Comparison of ENCODE assay signal across 11 cellular contexts in the genomic region with DNA sequence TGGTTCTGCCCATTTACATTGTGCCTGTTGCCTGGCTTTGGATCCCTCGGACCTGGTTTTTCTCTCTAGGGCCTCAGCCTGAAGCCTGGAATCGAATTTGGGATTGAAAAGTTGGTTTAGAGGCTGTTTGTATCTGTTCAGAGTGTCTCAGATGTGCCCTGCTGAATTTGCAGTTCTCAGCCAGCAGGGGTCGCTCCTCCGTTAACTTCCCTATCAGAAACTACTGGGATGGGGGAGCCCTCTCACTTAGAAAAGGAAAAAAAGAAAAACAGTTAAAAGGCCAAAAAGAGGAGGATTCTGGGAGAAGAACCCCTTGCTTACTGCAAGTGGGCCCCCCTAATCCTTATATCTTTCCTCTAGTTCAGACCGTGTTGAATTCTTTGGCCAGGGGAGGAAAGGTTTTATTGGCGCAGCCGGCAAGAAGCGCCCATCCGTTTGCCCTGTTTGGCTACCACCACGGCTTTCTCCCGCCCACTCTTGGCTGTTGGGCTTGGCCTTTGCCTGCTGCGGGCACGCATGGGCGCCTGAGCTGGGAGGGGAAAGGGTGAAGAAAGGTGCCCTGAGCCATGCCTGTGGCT. TPM values are rescaled to one million over a fixed set of nuclear protein-coding genes. Genes with fewer than 3 reads are reported as not detected.
DNase-seq lines count a peak whose midpoint lies in the region; ATAC-seq and TF ChIP-seq lines count a peak whose summit lies in the region.
"Had no signal": no experiment of that assay in that cellular context is flagged by ENCODE, and none has a peak within 500 bp of the region (broad histone marks: within the 10 kb centered on the region; RNA-seq: fewer than 3 reads in every experiment).

No MANE protein-coding gene starts in this region.

- no peak overlapping the region for H4K8ac ChIP-seq in IMR-90 (ENCODE audit: low read depth in 2 of 2, low read length in 2 of 2)

- H3K27ac ChIP-seq in DND-41 (ENCODE audit: low read length) (no peak overlapping the region), IMR-90 (ENCODE audit: insufficient read depth, low read length) (no peak overlapping the region), brain microvascular endothelial cell (no peak overlapping the region)

- peak; percentile 70 for TF ChIP-seq RAD21 in IMR-90 (IDR thresholded peaks at IDR 0.05; ENCODE audit: low read length)

- dilution Hi-C loops in IMR-90 (cut with HindIII; ENCODE audit: low sequenced_read_pairs, unreplicated experiment), result no loop called here

- H2AK5ac ChIP-seq in IMR-90 (ENCODE audit: low read depth, low read length), result no peak overlapping the region

- no peaks in the 10 kb centered on the region for H3K27me3 Mint-ChIP-seq in nephron progenitor cell (ENCODE audit: low read depth, poor library complexity)

- H3K27me3 ChIP-seq in DND-41 (ENCODE audit: insufficient read depth, low read length, poor library complexity), result no peaks in the 10 kb centered on the region
- no peaks in the 10 kb centered on the region for H3K27me3 ChIP-seq in IMR-90 (ENCODE audit: control insufficient read depth, insufficient read depth, low read length)
- no peaks in the 10 kb centered on the region for H3K27me3 ChIP-seq in brain microvascular endothelial cell (replicated peaks)

- no peak overlapping the region for H3K9ac ChIP-seq in DND-41 (ENCODE audit: low read depth, low read length)
- no peak overlapping the region for H3K9ac ChIP-seq in IMR-90 (ENCODE audit: low read depth, low read length)

- H3K4me3 ChIP-seq in DND-41 (ENCODE audit: low read depth in 1 of 2, low read length in 2 of 2) (no peak overlapping the region), IMR-90 (ENCODE audit: insufficient read depth, low read depth, low read length) (no peak overlapping the region), brain microvascular endothelial cell (ENCODE audit: low read depth, low read length) (no peak overlapping the region)

- no peak overlapping the region for H2BK15ac ChIP-seq in IMR-90 (ENCODE audit: low read depth, low read length)

- peaks cover 13 to 32% of the 10 kb centered on the region in 2 experiments for H3K79me1 ChIP-seq in IMR-90 (ENCODE audit: low read depth in 1 of 2, low read length in 2 of 2)

- no peak overlapping the region for H3K56ac ChIP-seq in IMR-90 (ENCODE audit: extremely low read depth, insufficient read depth, low read length)

- TF ChIP-seq POLR2A in IMR-90 (IDR thresholded peaks at IDR 0.05; ENCODE audit: low read depth, low read length), result no peak

- no peak overlapping the region for H3K14ac ChIP-seq in IMR-90 (replicated peaks; ENCODE audit: low read depth, low read length)

- WGBS in IMR-90 (ENCODE audit: extremely low coverage in 2 of 2, insufficient read length in 1 of 2), 2 experiments, result 90% methylated on average over 2 of the region's 14 CpGs; no CpG with 5 or more reads in 1 of the 2 experiments

- BruUV-seq in IMR-90 (replicated peaks; lab: Mats Ljungman, UMichigan), result no TSS peak

- H3K23ac ChIP-seq in IMR-90 (ENCODE audit: low read depth, low read length), result no peak overlapping the region

- POLR2A ChIA-PET in IMR-90 (lab: Charles Lee; ENCODE audit: unreplicated experiment), result no interaction called here

- H4K91ac ChIP-seq in IMR-90 (ENCODE audit: insufficient read depth, low read depth, low read length), result no peak overlapping the region

- ATAC-seq in DND-41 (ENCODE audit: insufficient read depth, low read depth) (no peak), IMR-90 (ENCODE audit: low read depth) (peak; percentile 55; the same call in 1 of the 2 replicates)
- ATAC-seq: stimulated activated effector memory CD8-positive, alpha-beta T cell treated with anti-CD3 and anti-CD28 coated beads, Interleukin-12 subunit alpha, Interleukin-12 subunit beta, amount 100 ng/mL, for 72 hours had no signal

- H4K20me1 ChIP-seq in DND-41 (ENCODE audit: insufficient read depth, low read length) (no peaks in the 10 kb centered on the region), IMR-90 (ENCODE audit: insufficient read depth, low read length) (peaks cover 18% of the 10 kb centered on the region; the same call in 1 of the 2 replicates)

- no peak overlapping the region for H2BK5ac ChIP-seq in IMR-90 (ENCODE audit: low read depth, low read length, poor library complexity, severe bottlenecking)

- H3K9me1 ChIP-seq in IMR-90 (ENCODE audit: insufficient read depth, low read length), result peaks cover 8% of the 10 kb centered on the region; the same call in 1 of the 2 replicates

- intact Hi-C loops in IMR-90 (cut with micrococcal nuclease), result loop anchor here (2.0 kb wide), 1 partner anchor 69 kb away; no protein-coding TSS in a partner anchor

- H3K4ac ChIP-seq in IMR-90 (ENCODE audit: low read depth, low read length), result no peak overlapping the region

- H4K5ac ChIP-seq in IMR-90 (ENCODE audit: low read depth, low read length), result no peak overlapping the region

- no peak for DNase-seq in DND-41
- no peak for DNase-seq in IMR-90
- no peak for DNase-seq in brain microvascular endothelial cell
- DNase-seq in nephron progenitor cell, result no peak
- DNase-seq in OCI-M2 (lab: John Stamatoyannopoulos, UW; ENCODE audit: unreplicated experiment), result no peak
- no peak for DNase-seq in RKO (ENCODE audit: low spot score)
- DNase-seq in cerebellum (ENCODE audit: low spot score), result no peak
- DNase-seq: activated effector memory CD4-positive, alpha-beta T cell treated with anti-CD3 and anti-CD28 coated beads, Interleukin-2, amount 50 U/mL, for 16 hours; NCI-H1092 treated with DMSO at 0.1 percent for 48 hours; stimulated activated CD4-positive, alpha-beta T cell treated with anti-CD3 and anti-CD28 coated beads, Interleukin-12 subunit alpha, Interleukin-12 subunit beta, amount 100 ng/mL, for 4 hours had no signal

- H3K36me3 Mint-ChIP-seq in nephron progenitor cell (ENCODE audit: low read depth), result peaks cover 58% of the 10 kb centered on the region
- H3K36me3 Mint-ChIP-seq: stimulated activated effector memory CD8-positive, alpha-beta T cell treated with anti-CD3 and anti-CD28 coated beads, Interleukin-12 subunit alpha, Interleukin-12 subunit beta, amount 100 ng/mL, for 72 hours had no signal

- H2AK9ac ChIP-seq in IMR-90 (replicated peaks; ENCODE audit: low read depth, low read length, poor library complexity), result peak overlapping the region; percentile 39

- H3K4me3 Mint-ChIP-seq in nephron progenitor cell, result no peak overlapping the region
- H3K4me3 Mint-ChIP-seq: stimulated activated effector memory CD8-positive, alpha-beta T cell treated with anti-CD3 and anti-CD28 coated beads, Interleukin-12 subunit alpha, Interleukin-12 subunit beta, amount 100 ng/mL, for 72 hours had no signal

- H3K9me3 ChIP-seq in DND-41 (ENCODE audit: insufficient read depth, low read length, severe bottlenecking), result peaks cover 7% of the 10 kb centered on the region
- peaks cover 2% of the 10 kb centered on the region; the same call in 1 of the 2 replicates for H3K9me3 ChIP-seq in IMR-90 (ENCODE audit: control insufficient read depth, insufficient read depth, low read length)

- in situ Hi-C loops in IMR-90 (cut with MboI; ENCODE audit: low sequenced_read_pairs), result no loop called here
- in situ Hi-C loops in brain microvascular endothelial cell (cut with HindIII; ENCODE audit: low pct_ligation_motif_present, low sequenced_read_pairs), result no loop called here

- no peak overlapping the region for H2BK120ac ChIP-seq in IMR-90 (ENCODE audit: low read depth, low read length)

- no peak overlapping the region for H3K27ac Mint-ChIP-seq in nephron progenitor cell
- H3K27ac Mint-ChIP-seq: stimulated activated effector memory CD8-positive, alpha-beta T cell treated with anti-CD3 and anti-CD28 coated beads, Interleukin-12 subunit alpha, Interleukin-12 subunit beta, amount 100 ng/mL, for 72 hours had no signal

- peaks cover 37% of the 10 kb centered on the region for H3K4me1 Mint-ChIP-seq in nephron progenitor cell

- H3K4me2 ChIP-seq in DND-41 (ENCODE audit: insufficient read depth, low read length), result no peak overlapping the region
- no peak overlapping the region for H3K4me2 ChIP-seq in IMR-90 (ENCODE audit: low read depth, low read length)

- no peaks in the 10 kb centered on the region for H3K79me2 ChIP-seq in DND-41 (ENCODE audit: insufficient read depth, low read length)

- CTCF ChIA-PET in IMR-90 (lab: Yijun Ruan, JAX), result interaction anchor here (0.6 kb wide), 1 partner anchor 380 kb away, joined by 3 read pairs; no protein-coding TSS in a partner anchor

- peak; percentile 43 for TF ChIP-seq CTCF in DND-41 (IDR thresholded peaks at IDR 0.05; ENCODE audit: borderline replicate concordance, extremely low read depth, low read length, poor library complexity, severe bottlenecking)
- TF ChIP-seq CTCF in IMR-90 (conservative IDR thresholded peaks at IDR 0.05; ENCODE audit: low read depth, low read length), result peak; percentile 64
- TF ChIP-seq CTCF in brain microvascular endothelial cell (IDR thresholded peaks at IDR 0.05; ENCODE audit: low read depth, low read length, missing control alignments), result peak; percentile 75
- peak; percentile 37 for TF ChIP-seq CTCF in nephron progenitor cell (IDR thresholded peaks at IDR 0.05)

- peaks cover 49% of the 10 kb centered on the region for H3K9me3 Mint-ChIP-seq in nephron progenitor cell

- no peak overlapping the region for H2BK20ac ChIP-seq in IMR-90 (ENCODE audit: low read depth, low read length)

- no peak overlapping the region for H2AFZ ChIP-seq in DND-41 (ENCODE audit: low read depth, low read length)
- no peak overlapping the region for H2AFZ ChIP-seq in IMR-90 (replicated peaks; ENCODE audit: low read length, poor library complexity)

- H3K36me3 ChIP-seq in DND-41 (ENCODE audit: insufficient read depth, low read length) (no peaks in the 10 kb centered on the region), IMR-90 (ENCODE audit: control insufficient read depth, insufficient read depth, low read length) (peaks cover 4% of the 10 kb centered on the region; the same call in 1 of the 2 replicates), brain microvascular endothelial cell (replicated peaks) (no peaks in the 10 kb centered on the region)

- H3K4me1 ChIP-seq in DND-41 (ENCODE audit: insufficient read depth, low read length) (no peaks in the 10 kb centered on the region), IMR-90 (ENCODE audit: control insufficient read depth, insufficient read depth, low read length) (peaks cover 3% of the 10 kb centered on the region)

- no peak overlapping the region for H3K18ac ChIP-seq in IMR-90 (ENCODE audit: low read depth, low read length)

RNA-seq across cellular contexts. Expression of a gene that starts 8.7 kb away (rescaled TPM):
- total RNA-seq in IMR-90 (2012; rRNA removed) (21.3 and 22.8 TPM in 2 replicates), cerebellum (4.4 TPM)
- polyA plus RNA-seq in IMR-90 (2012; rRNA removed), result 130 and 133 TPM in 2 replicates
- polyA plus RNA-seq in IMR-90 (2012; cell fraction: cytosol; rRNA removed), result 46.5 and 172 TPM in 2 replicates
- 28.2 and 69.3 TPM in 2 replicates for polyA plus RNA-seq in IMR-90 (2012; cell fraction: nucleus; rRNA removed; ENCODE audit: low replicate concordance)
